28 cellular contexts compared by ENCODE assay signal in the genomic region with DNA sequence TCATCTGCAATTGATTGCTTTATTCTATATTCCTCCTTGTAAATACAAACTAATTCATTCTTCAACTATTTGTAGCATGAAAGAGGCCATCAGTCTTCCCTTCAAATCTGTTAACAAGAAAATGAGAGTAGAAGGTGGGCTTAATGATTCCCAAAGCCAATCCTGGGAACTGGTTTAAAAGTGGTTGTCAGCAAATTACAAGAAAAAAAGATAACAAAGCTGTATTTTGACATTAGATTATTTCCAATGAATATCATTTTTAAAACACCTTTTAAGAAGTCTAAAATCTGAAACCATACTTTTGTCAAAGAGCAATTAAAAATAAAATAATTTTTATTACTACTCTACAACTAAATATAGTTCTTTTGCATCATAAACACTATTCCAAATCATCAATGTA.
DNase-seq lines count a peak whose midpoint lies in the region; ATAC-seq, FAIRE-seq and TF ChIP-seq lines count a peak whose summit lies in the region.
"Had no signal": no experiment of that assay in that cellular context is flagged by ENCODE, and none has a peak within 500 bp of the region (broad histone marks: within the 10 kb centered on the region; RNA-seq: fewer than 3 reads in every experiment).

No MANE protein-coding gene starts in this region.

- peak; percentile 6 for DNase-seq in EL
- no peak for DNase-seq in IMR-90
- peak; percentile 0 for DNase-seq in astrocyte of the spinal cord (ENCODE audit: low read depth, low spot score)
- no peak for DNase-seq in kidney
- no peak for DNase-seq in activated CD4-positive, CD25-positive, alpha-beta regulatory T cell (lab: John Stamatoyannopoulos, UW)
- DNase-seq in ACHN: no peak
- no peak for DNase-seq in NCI-H1417 treated with DMSO at 0.1 percent for 48 hours (lab: John Stamatoyannopoulos, UW)
- no peak for DNase-seq in Ammon's horn (ENCODE audit: low spot score)
- DNase-seq: activated CD4-positive, alpha-beta T cell treated with anti-CD3 and anti-CD28 coated beads, Interleukin-2, amount 50 U/mL, for 4 hours; activated naive CD4-positive, alpha-beta T cell; activated T-cell treated with anti-CD3 and anti-CD28 coated beads, Interleukin-2, amount 50 U/mL, for 72 hours; brain microvascular endothelial cell; COR-L47; left ventricle myocardium superior; MG63; NCI-H1105; NCI-H187 treated with DMSO at 0.1 percent for 48 hours; NCI-H2171 treated with DMSO at 0.1 percent for 48 hours; NCI-H510A; right cardiac atrium; RPMI8226; stimulated activated CD4-positive, alpha-beta T cell treated with anti-CD3 and anti-CD28 coated beads, Interleukin-12 subunit alpha, Interleukin-12 subunit beta, amount 100 ng/mL, for 4 hours; stimulated activated CD4-positive, alpha-beta T cell treated with anti-CD3 and anti-CD28 coated beads, Interleukin-2, amount 100 ng/mL, for 48 hours; thyroid gland had no signal

- CTCF ChIA-PET in IMR-90 (lab: Yijun Ruan, JAX): no interaction called here

- no peaks in the 10 kb centered on the region for H4K20me1 ChIP-seq in IMR-90 (ENCODE audit: insufficient read depth, low read length)
- H4K20me1 ChIP-seq: BLaER1 had no signal

- no peak overlapping the region; the same call in 1 of the 2 replicates for H3K18ac ChIP-seq in IMR-90 (ENCODE audit: low read depth, low read length)

- H3K4me1 ChIP-seq in IMR-90 (ENCODE audit: control insufficient read depth, insufficient read depth, low read length) (peaks cover 5% of the 10 kb centered on the region), kidney (ENCODE audit: control insufficient read depth in 1 of 2, insufficient read depth in 1 of 2, low read depth in 1 of 2, low read length in 2 of 2) (peaks cover 3 to 12% of the 10 kb centered on the region in 2 donors)
- H3K4me1 ChIP-seq: BLaER1, neural progenitor cell, thyroid gland had no signal

- H3K4me3 ChIP-seq in IMR-90 (ENCODE audit: insufficient read depth, low read depth, low read length) (no peak overlapping the region), astrocyte of the spinal cord (ENCODE audit: low read depth, low read length) (no peak overlapping the region), kidney (ENCODE audit: low read length in 2 of 2) (no peak overlapping the region)
- H3K4me3 ChIP-seq: BLaER1, MG63, neural progenitor cell, thyroid gland had no signal

- intact Hi-C loops in IMR-90 (cut with micrococcal nuclease) (no loop called here), kidney (cut with DNase I) (no loop called here)

- no peak overlapping the region for H4K5ac ChIP-seq in IMR-90 (ENCODE audit: low read depth, low read length)

- peak overlapping the region; percentile 21; the same call in 1 of the 2 replicates for H3K27ac ChIP-seq in IMR-90 (ENCODE audit: insufficient read depth, low read length)
- H3K27ac ChIP-seq in kidney (ENCODE audit: low read depth in 2 of 2, low read length in 2 of 2): no peak overlapping the region
- H3K27ac ChIP-seq: BLaER1, neural progenitor cell, thyroid gland had no signal

- no peak for TF ChIP-seq RAD21 in IMR-90 (IDR thresholded peaks at IDR 0.05; ENCODE audit: low read length)

- peak; percentile 58 for FAIRE-seq in kidney (lab: Jason Lieb, UNC)
- FAIRE-seq: TTC549 had no signal

- H2BK20ac ChIP-seq in IMR-90 (ENCODE audit: low read depth, low read length): peak overlapping the region; percentile 93; the same call in 1 of the 2 replicates

- POLR2A ChIA-PET in IMR-90 (lab: Charles Lee; ENCODE audit: unreplicated experiment): no interaction called here

- peak overlapping the region; percentile 80; the same call in 1 of the 2 replicates for H4K91ac ChIP-seq in IMR-90 (ENCODE audit: insufficient read depth, low read depth, low read length)

- H3K79me1 ChIP-seq in IMR-90 (ENCODE audit: low read depth in 1 of 2, low read length in 2 of 2): peaks cover 7 to 10% of the 10 kb centered on the region in 2 experiments; a peak in 2 of 4 replicates

- peak overlapping the region; percentile 69 for H2BK5ac ChIP-seq in IMR-90 (ENCODE audit: low read depth, low read length, poor library complexity, severe bottlenecking)

- no peak overlapping the region for H3K4me2 ChIP-seq in IMR-90 (ENCODE audit: low read depth, low read length)
- H3K4me2 ChIP-seq: BLaER1, neural progenitor cell had no signal

- H3K9me1 ChIP-seq in IMR-90 (ENCODE audit: insufficient read depth, low read length): peaks cover 3% of the 10 kb centered on the region; the same call in 1 of the 2 replicates

- H2AK9ac ChIP-seq in IMR-90 (replicated peaks; ENCODE audit: low read depth, low read length, poor library complexity): no peak overlapping the region

- peak overlapping the region; percentile 64; the same call in 1 of the 2 replicates for H3K14ac ChIP-seq in IMR-90 (replicated peaks; ENCODE audit: low read depth, low read length)

- H3K9me3 ChIP-seq in IMR-90 (ENCODE audit: control insufficient read depth, insufficient read depth, low read length) (no peaks in the 10 kb centered on the region), kidney (ENCODE audit: control insufficient read depth in 1 of 2, low read length in 2 of 2) (no peaks in the 10 kb centered on the region)
- H3K9me3 ChIP-seq: BLaER1, MG63, thyroid gland had no signal

- in situ Hi-C loops in IMR-90 (cut with MboI; ENCODE audit: low sequenced_read_pairs): no loop called here
- in situ Hi-C loops in astrocyte of the spinal cord (cut with HindIII; ENCODE audit: low sequenced_read_pairs): no loop called here
- in situ Hi-C loops in ACHN (cut with HindIII; ENCODE audit: low pct_ligation_motif_present, low pct_unique_long_range_greater_than_20kb, low sequenced_read_pairs): no loop called here

- no peak overlapping the region for H2AFZ ChIP-seq in IMR-90 (replicated peaks; ENCODE audit: low read length, poor library complexity)
- H2AFZ ChIP-seq: neural progenitor cell had no signal

- no peak overlapping the region for H2AK5ac ChIP-seq in IMR-90 (ENCODE audit: low read depth, low read length)

- H3K4ac ChIP-seq in IMR-90 (ENCODE audit: low read depth, low read length): peak overlapping the region; percentile 46; the same call in 1 of the 2 replicates

- TF ChIP-seq POLR2A in IMR-90 (IDR thresholded peaks at IDR 0.05; ENCODE audit: low read depth, low read length): no peak

- peak overlapping the region in 1 of 2 experiments; percentile 71; a peak in 2 of 4 replicates for H4K8ac ChIP-seq in IMR-90 (ENCODE audit: low read depth in 2 of 2, low read length in 2 of 2)

- TF ChIP-seq CTCF in IMR-90 (conservative IDR thresholded peaks at IDR 0.05; ENCODE audit: low read depth, low read length) (no peak), astrocyte of the spinal cord (IDR thresholded peaks at IDR 0.05; ENCODE audit: low read depth, low read length) (no peak), kidney (IDR thresholded peaks at IDR 0.05; ENCODE audit: borderline replicate concordance, extremely low read depth, insufficient read depth) (no peak)

- H3K36me3 ChIP-seq in IMR-90 (ENCODE audit: control insufficient read depth, insufficient read depth, low read length) (no peaks in the 10 kb centered on the region), kidney (ENCODE audit: control insufficient read depth in 1 of 2, insufficient read depth in 2 of 2, low read length in 2 of 2) (no peaks in the 10 kb centered on the region)
- H3K36me3 ChIP-seq: brain microvascular endothelial cell, MG63, neural progenitor cell, thyroid gland had no signal

- no TSS peak for BruUV-seq in IMR-90 (replicated peaks; lab: Mats Ljungman, UMichigan)

- H3K56ac ChIP-seq in IMR-90 (ENCODE audit: extremely low read depth, insufficient read depth, low read length): no peak overlapping the region; the same call in 1 of the 2 replicates

- ATAC-seq in IMR-90 (ENCODE audit: low read depth): no peak
- ATAC-seq: activated CD4-positive, CD25-positive, alpha-beta regulatory T cell treated with anti-CD3 and anti-CD28 coated beads, Interleukin-2, amount 50 U/mL, for 24 hours; activated T-cell treated with anti-CD3 and anti-CD28 coated beads, Interleukin-2, amount 50 U/mL, for 72 hours; left ventricle myocardium superior; right cardiac atrium had no signal

- H3K9ac ChIP-seq in IMR-90 (ENCODE audit: low read depth, low read length) (no peak overlapping the region), kidney (ENCODE audit: low read length in 2 of 2) (no peak overlapping the region)
- H3K9ac ChIP-seq: BLaER1, neural progenitor cell had no signal

- 0 out of 3 replicates have a peak overlapping the region, but pooled peaks have one; percentile 11 for H2BK15ac ChIP-seq in IMR-90 (ENCODE audit: low read depth, low read length)

- H3K23ac ChIP-seq in IMR-90 (ENCODE audit: low read depth, low read length): peak overlapping the region; percentile 12; the same call in 1 of the 2 replicates

- peak overlapping the region; percentile 82 for H2BK120ac ChIP-seq in IMR-90 (ENCODE audit: low read depth, low read length)

- dilution Hi-C loops in IMR-90 (cut with HindIII; ENCODE audit: low sequenced_read_pairs, unreplicated experiment): no loop called here

- H3K27me3 ChIP-seq in IMR-90 (ENCODE audit: control insufficient read depth, insufficient read depth, low read length): no peaks in the 10 kb centered on the region
- H3K27me3 ChIP-seq: BLaER1, brain microvascular endothelial cell, MG63, neural progenitor cell, thyroid gland had no signal

TF ChIP-seq in IMR-90, 13 proteins besides CTCF, POLR2A, EP300 and RAD21:
- TF ChIP-seq BHLHE40 (IDR thresholded peaks at IDR 0.05; ENCODE audit: low read depth, low read length): no peak
- TF ChIP-seq MAFK (IDR thresholded peaks at IDR 0.05; ENCODE audit: low read depth, low read length): peak; percentile 70

Comparison
In these comparisons a context has a peak if more than half of its experiments do, and no peak if none do; other contexts are left out.
1. DNase-seq: peak in EL (single experiment) and astrocyte of the spinal cord (single experiment); none in IMR-90 (single experiment), kidney (single experiment), activated CD4-positive, CD25-positive, alpha-beta regulatory T cell (0 of 4), ACHN (single experiment), NCI-H1417 treated with DMSO at 0.1 percent for 48 hours (single experiment) and Ammon's horn (single experiment).